In the genomic region with DNA sequence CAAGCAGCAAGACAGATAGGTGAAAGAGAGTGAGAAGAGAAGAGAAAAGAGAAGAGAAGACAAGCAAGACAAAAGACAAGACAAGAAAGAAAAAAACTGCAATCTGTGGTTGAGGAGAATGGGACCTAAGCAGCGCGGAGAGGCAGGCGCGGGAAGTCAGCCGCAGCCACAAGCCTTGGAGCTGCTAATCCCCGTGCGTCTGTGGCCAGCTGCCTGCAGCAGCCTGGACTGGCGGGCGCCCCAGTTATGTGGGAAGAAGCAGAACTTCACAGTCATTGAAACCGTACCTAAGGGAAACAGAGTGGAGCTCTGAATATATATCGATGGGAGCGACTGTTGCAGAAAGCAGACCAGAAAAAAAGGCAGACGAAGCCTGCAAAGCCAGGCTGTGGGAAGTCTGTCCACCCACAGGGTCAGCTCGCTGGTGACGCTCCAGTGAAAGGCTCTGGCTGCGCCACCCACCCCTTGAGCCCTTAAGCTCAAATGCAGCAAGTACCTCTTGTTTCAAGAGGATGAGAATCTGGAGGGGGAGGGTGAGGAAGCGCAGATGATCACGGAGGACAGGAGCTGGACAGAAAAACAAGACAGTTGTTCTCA, we compare ENCODE assay signal across 12 cellular contexts. TPM values are rescaled to one million over a fixed set of nuclear protein-coding genes. Genes with fewer than 3 reads are reported as not detected.
DNase-seq lines count a peak whose midpoint lies in the region; TF ChIP-seq lines count a peak whose summit lies in the region.
"Had no signal": no experiment of that assay in that cellular context is flagged by ENCODE, and none has a peak within 500 bp of the region (broad histone marks: within the 10 kb centered on the region; RNA-seq: fewer than 3 reads in every experiment).

No MANE protein-coding gene starts in this region.

- H2AK5ac ChIP-seq in mesenchymal stem cell (ENCODE audit: low read length, severe bottlenecking), result no peak overlapping the region

- H3K4ac ChIP-seq in mesenchymal stem cell (ENCODE audit: low read depth in 1 of 2, low read length in 2 of 2), result no peak overlapping the region

- H3K4me1 ChIP-seq in mesenchymal stem cell (ENCODE audit: control insufficient read depth, insufficient read depth, low read depth, low read length), result no peaks in the 10 kb centered on the region

- no peak overlapping the region for H3K18ac ChIP-seq in mesenchymal stem cell (ENCODE audit: low read depth in 1 of 2, low read length in 2 of 2)

- CTCF ChIA-PET in activated CD4-positive, alpha-beta T cell treated with anti-CD3 and anti-CD28 coated beads, Interleukin-2, amount 10 ng/mL, durations not matched to agents 7 days and 5 days (lab: Charles Lee), result no interaction called here

- no peak overlapping the region for H2BK12ac ChIP-seq in mesenchymal stem cell (ENCODE audit: low read length in 2 of 2)

- peaks cover 11 to 56% of the 10 kb centered on the region in 2 experiments for H3K27me3 ChIP-seq in mesenchymal stem cell (ENCODE audit: control insufficient read depth in 1 of 2, insufficient read depth in 1 of 2, low read length in 2 of 2)

- H3K4me2 ChIP-seq in mesenchymal stem cell (ENCODE audit: low read length, poor library complexity, severe bottlenecking), result no peak overlapping the region
- H3K4me2 ChIP-seq: BLaER1 treated with 17β-estradiol and CSF1 and Interleukin-3, amounts not matched to agents 10 nM and 100 nM had no signal

- no peak overlapping the region for H3K14ac ChIP-seq in mesenchymal stem cell (ENCODE audit: low read length in 2 of 2)

- H3K23ac ChIP-seq in mesenchymal stem cell (ENCODE audit: low read length in 2 of 2), result no peak overlapping the region

- no peaks in the 10 kb centered on the region for H3K36me3 Mint-ChIP-seq in brain
- no peaks in the 10 kb centered on the region for H3K36me3 Mint-ChIP-seq in T-helper 2 cell treated with Interferon-gamma antibody and Interleukin-4, amounts not matched to agents 5 μg/mL and 100 μg/mL, for 36 hours (ENCODE audit: low read depth)
- H3K36me3 Mint-ChIP-seq in activated CD4-positive, alpha-beta T cell treated with anti-CD3 and anti-CD28 coated beads, Interleukin-2, amount 10 ng/mL, durations not matched to agents 7 days and 5 days (ENCODE audit: low read depth), result no peaks in the 10 kb centered on the region
- H3K36me3 Mint-ChIP-seq: T-cell had no signal

- H3K9me3 ChIP-seq in mesenchymal stem cell (ENCODE audit: control insufficient read depth, low read length), result peaks cover under 1% of the 10 kb centered on the region
- H3K9me3 ChIP-seq: BLaER1 treated with 17β-estradiol and CSF1 and Interleukin-3, amounts not matched to agents 10 nM and 100 nM had no signal

- H3K9me3 Mint-ChIP-seq in brain, result peaks cover 0 to 5% (median 2%) of the 10 kb centered on the region in 5 experiments
- H3K9me3 Mint-ChIP-seq in T-helper 2 cell treated with Interferon-gamma antibody and Interleukin-4, amounts not matched to agents 5 μg/mL and 100 μg/mL, for 36 hours, result no peaks in the 10 kb centered on the region
- H3K9me3 Mint-ChIP-seq in activated CD4-positive, alpha-beta T cell treated with anti-CD3 and anti-CD28 coated beads, Interleukin-2, amount 10 ng/mL, durations not matched to agents 7 days and 5 days, result no peaks in the 10 kb centered on the region
- H3K9me3 Mint-ChIP-seq: T-cell had no signal

- no peak overlapping the region for H2BK5ac ChIP-seq in mesenchymal stem cell (ENCODE audit: low read depth, low read length, poor library complexity, severe bottlenecking)

- no peak overlapping the region for H2AFZ ChIP-seq in mesenchymal stem cell (ENCODE audit: low read depth, low read length)

- H3K79me1 ChIP-seq in mesenchymal stem cell (replicated peaks; ENCODE audit: low read length, poor library complexity, severe bottlenecking), result no peaks in the 10 kb centered on the region

- no peak overlapping the region for H4K91ac ChIP-seq in mesenchymal stem cell (ENCODE audit: low read length)

- peaks cover 25% of the 10 kb centered on the region for H3K4me1 Mint-ChIP-seq in brain
- H3K4me1 Mint-ChIP-seq in T-helper 2 cell treated with Interferon-gamma antibody and Interleukin-4, amounts not matched to agents 5 μg/mL and 100 μg/mL, for 36 hours (ENCODE audit: low read depth), result no peaks in the 10 kb centered on the region
- no peaks in the 10 kb centered on the region for H3K4me1 Mint-ChIP-seq in activated CD4-positive, alpha-beta T cell treated with anti-CD3 and anti-CD28 coated beads, Interleukin-2, amount 10 ng/mL, durations not matched to agents 7 days and 5 days

- H4K8ac ChIP-seq in mesenchymal stem cell (ENCODE audit: low read length), result no peak overlapping the region

- H2BK120ac ChIP-seq in mesenchymal stem cell (ENCODE audit: low read depth, low read length), result no peak overlapping the region

- peak overlapping the region in 4 of 5 experiments; percentile 24 to 71 (median 50) for H3K4me3 Mint-ChIP-seq in brain
- no peak overlapping the region for H3K4me3 Mint-ChIP-seq in T-helper 2 cell treated with Interferon-gamma antibody and Interleukin-4, amounts not matched to agents 5 μg/mL and 100 μg/mL, for 36 hours
- H3K4me3 Mint-ChIP-seq in activated CD4-positive, alpha-beta T cell treated with anti-CD3 and anti-CD28 coated beads, Interleukin-2, amount 10 ng/mL, durations not matched to agents 7 days and 5 days, result no peak overlapping the region
- H3K4me3 Mint-ChIP-seq: T-cell had no signal

- H3K4me3 ChIP-seq in AG10803 (ENCODE audit: low read length) (no peak overlapping the region), mesenchymal stem cell (ENCODE audit: insufficient read depth in 1 of 2, low read depth in 1 of 2, low read length in 2 of 2) (peak overlapping the region in 1 of 2 experiments; percentile 53)
- H3K4me3 ChIP-seq in Jurkat, Clone E6-1 (ENCODE audit: low read length), result no peak overlapping the region
- H3K4me3 ChIP-seq: BLaER1 treated with 17β-estradiol and CSF1 and Interleukin-3, amounts not matched to agents 10 nM and 100 nM had no signal

- H3K36me3 ChIP-seq in mesenchymal stem cell (ENCODE audit: control insufficient read depth in 1 of 2, insufficient read depth in 2 of 2, low read depth in 1 of 2, low read length in 2 of 2), result no peaks in the 10 kb centered on the region
- H3K36me3 ChIP-seq: BLaER1 treated with 17β-estradiol and CSF1 and Interleukin-3, amounts not matched to agents 10 nM and 100 nM had no signal

- peak overlapping the region in 1 of 5 experiments; percentile 74 for H3K27ac Mint-ChIP-seq in brain
- no peak overlapping the region for H3K27ac Mint-ChIP-seq in T-helper 2 cell treated with Interferon-gamma antibody and Interleukin-4, amounts not matched to agents 5 μg/mL and 100 μg/mL, for 36 hours
- H3K27ac Mint-ChIP-seq in activated CD4-positive, alpha-beta T cell treated with anti-CD3 and anti-CD28 coated beads, Interleukin-2, amount 10 ng/mL, durations not matched to agents 7 days and 5 days, result no peak overlapping the region
- H3K27ac Mint-ChIP-seq: T-cell had no signal

- WGBS in mesenchymal stem cell, result 17% methylated on average over 17 of the region's 18 CpGs

- no peak overlapping the region for H3K27ac ChIP-seq in mesenchymal stem cell (ENCODE audit: low read length, poor library complexity, severe bottlenecking)
- H3K27ac ChIP-seq: BLaER1 treated with 17β-estradiol and CSF1 and Interleukin-3, amounts not matched to agents 10 nM and 100 nM had no signal

- peaks cover 3% of the 10 kb centered on the region for H3K27me3 Mint-ChIP-seq in brain
- H3K27me3 Mint-ChIP-seq in T-helper 2 cell treated with Interferon-gamma antibody and Interleukin-4, amounts not matched to agents 5 μg/mL and 100 μg/mL, for 36 hours (ENCODE audit: low read depth), result peaks cover 30% of the 10 kb centered on the region
- peaks cover 28% of the 10 kb centered on the region for H3K27me3 Mint-ChIP-seq in activated CD4-positive, alpha-beta T cell treated with anti-CD3 and anti-CD28 coated beads, Interleukin-2, amount 10 ng/mL, durations not matched to agents 7 days and 5 days

- no peak overlapping the region for H2BK15ac ChIP-seq in mesenchymal stem cell (ENCODE audit: low read depth, poor library complexity, severe bottlenecking)

- POLR2A ChIA-PET in activated CD4-positive, alpha-beta T cell treated with anti-CD3 and anti-CD28 coated beads, Interleukin-2, amount 10 ng/mL, durations not matched to agents 7 days and 5 days (lab: Charles Lee), result no interaction called here

- TF ChIP-seq CTCF in AG10803 (conservative IDR thresholded peaks at IDR 0.05; ENCODE audit: low read length) (no peak), brain (conservative IDR thresholded peaks at IDR 0.05) (no peak)

- no peak overlapping the region for H3K9ac ChIP-seq in mesenchymal stem cell (ENCODE audit: low read length)
- H3K9ac ChIP-seq: BLaER1 treated with 17β-estradiol and CSF1 and Interleukin-3, amounts not matched to agents 10 nM and 100 nM had no signal

- DNase-seq in AG10803 (ENCODE audit: low read depth) (peak; percentile 16), mesenchymal stem cell (peak; percentile 6), COR-L47 (lab: John Stamatoyannopoulos, UW) (no peak)
- peak; percentile 5 for DNase-seq in Jurkat, Clone E6-1 (ENCODE audit: low read depth, low spot score)
- DNase-seq in T-helper 2 cell treated with Interferon-gamma antibody and Interleukin-4, amounts not matched to agents 5 μg/mL and 100 μg/mL, for 36 hours (ENCODE audit: low spot score), result no peak
- no peak for DNase-seq in stimulated activated CD4-positive, alpha-beta T cell treated with anti-CD3 and anti-CD28 coated beads, Interleukin-2, amount 100 ng/mL, for 48 hours
- no peak for DNase-seq in activated CD4-positive, alpha-beta T cell treated with anti-CD3 and anti-CD28 coated beads, Interleukin-2, amount 10 ng/mL, durations not matched to agents 7 days and 5 days
- DNase-seq: activated T-cell treated with anti-CD3 and anti-CD28 coated beads, Interleukin-2, amount 50 U/mL, for 48 hours; NCI-H1436; T-cell had no signal

RNA-seq across cellular contexts. Expression of gene KCNE5, which starts 24.8 kb away (rescaled TPM):
- not detected for polyA plus RNA-seq in Jurkat, Clone E6-1 (2012; ENCODE audit: insufficient read depth, insufficient read length)
- polyA plus RNA-seq in brain (ENCODE audit: insufficient read depth, low read depth, low replicate concordance), result 1.3 TPM
- polyA plus RNA-seq in mesenchymal stem cell (2013, experiment 1 of 2), result 0.40 TPM
- polyA plus RNA-seq in mesenchymal stem cell (2013, experiment 2 of 2), result 0.27 TPM
- under 1 TPM; 0.17 to 0.19 TPM for total RNA-seq in activated CD4-positive, alpha-beta T cell treated with anti-CD3 and anti-CD28 coated beads, Interleukin-2, amount 10 ng/mL, durations not matched to agents 7 days and 5 days

Comparison
In these comparisons a context has a peak if more than half of its experiments do, and no peak if none do; other contexts are left out.
1. DNase-seq: peak in AG10803 (single experiment), Jurkat, Clone E6-1 (single experiment) and mesenchymal stem cell (single experiment); none in T-helper 2 cell treated with Interferon-gamma antibody and Interleukin-4, amounts not matched to agents 5 μg/mL and 100 μg/mL, for 36 hours (single experiment), COR-L47 (single experiment), stimulated activated CD4-positive, alpha-beta T cell treated with anti-CD3 and anti-CD28 coated beads, Interleukin-2, amount 100 ng/mL, for 48 hours (0 of 2) and activated CD4-positive, alpha-beta T cell treated with anti-CD3 and anti-CD28 coated beads, Interleukin-2, amount 10 ng/mL, durations not matched to agents 7 days and 5 days (single experiment).
2. H3K4me3 Mint-ChIP-seq: peak in brain (4 of 5); none in T-helper 2 cell treated with Interferon-gamma antibody and Interleukin-4, amounts not matched to agents 5 μg/mL and 100 μg/mL, for 36 hours (single experiment) and activated CD4-positive, alpha-beta T cell treated with anti-CD3 and anti-CD28 coated beads, Interleukin-2, amount 10 ng/mL, durations not matched to agents 7 days and 5 days (single experiment).